ENCODE assay signal across 8 cellular contexts in the genomic region with DNA sequence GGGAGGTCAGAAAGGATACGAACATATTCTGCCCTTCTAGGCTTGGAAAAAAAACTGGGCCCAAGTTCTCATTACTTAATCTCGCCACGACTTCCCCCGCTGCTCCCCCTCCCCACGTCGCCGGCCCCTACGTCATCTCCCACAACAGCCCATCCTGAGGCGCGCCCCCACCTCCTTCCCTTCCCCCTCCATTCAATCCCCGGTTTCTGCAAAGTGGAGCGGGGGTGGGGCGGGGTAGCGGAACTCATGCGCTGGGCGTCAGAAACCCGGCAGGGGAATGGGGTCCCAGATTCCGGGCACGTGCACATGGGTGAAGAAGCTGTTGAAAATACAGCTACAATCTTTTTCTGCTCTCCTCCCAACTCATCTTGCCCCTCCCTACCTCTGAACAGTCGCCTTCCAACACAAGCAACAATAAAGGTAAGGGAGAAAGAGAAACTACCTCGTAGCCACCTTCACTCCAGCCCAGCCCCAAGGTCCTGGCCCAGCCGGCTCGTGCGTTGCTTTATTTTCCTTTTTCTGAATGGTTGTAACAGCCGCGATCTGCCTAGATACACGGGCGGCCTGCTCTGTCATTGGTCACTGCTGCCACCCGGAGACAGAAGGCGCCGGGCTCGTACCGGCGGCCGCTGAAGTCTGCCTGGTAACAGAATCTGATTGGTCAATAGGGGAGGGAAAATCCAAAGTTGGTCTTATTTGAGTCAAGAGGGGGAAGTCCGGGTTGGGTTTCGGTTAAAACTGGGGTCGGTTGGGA. TPM values are rescaled to one million over a fixed set of nuclear protein-coding genes. Genes with fewer than 3 reads are reported as not detected.
DNase-seq lines count a peak whose midpoint lies in the region; ATAC-seq and TF ChIP-seq lines count a peak whose summit lies in the region.

A gene (minus strand): TSS at position 484 of the 754 bp plus-strand sequence. CDS start 932 bp downstream, outside the sequence.

- peak within 1 kb of the TSS; percentile 94 for H2AFZ ChIP-seq in IMR-90 (replicated peaks; ENCODE audit: low read length, poor library complexity)

- peak within 1 kb of the TSS; percentile 66 for H3K27ac ChIP-seq in IMR-90 (ENCODE audit: insufficient read depth, low read length)

- peak within 1 kb of the TSS; percentile 76 for H2BK5ac ChIP-seq in IMR-90 (ENCODE audit: low read depth, low read length, poor library complexity, severe bottlenecking)

- POLR2A ChIA-PET in IMR-90 (lab: Charles Lee; ENCODE audit: unreplicated experiment), result no interaction called here

- H2AK5ac ChIP-seq in IMR-90 (ENCODE audit: low read depth, low read length), result peak within 1 kb of the TSS; percentile 57; the same call in 1 of the 2 replicates

- H4K91ac ChIP-seq in IMR-90 (ENCODE audit: insufficient read depth, low read depth, low read length), result peak within 1 kb of the TSS; percentile 88

- H2BK20ac ChIP-seq in IMR-90 (ENCODE audit: low read depth, low read length), result peak within 1 kb of the TSS; percentile 49

- H2BK15ac ChIP-seq in IMR-90 (ENCODE audit: low read depth, low read length), result peak within 1 kb of the TSS; percentile 80; the same call in 1 of the 3 replicates

- H2BK120ac ChIP-seq in IMR-90 (ENCODE audit: low read depth, low read length), result peak within 1 kb of the TSS; percentile 75

- H3K56ac ChIP-seq in IMR-90 (ENCODE audit: extremely low read depth, insufficient read depth, low read length), result peak within 1 kb of the TSS; percentile 94

- peak within 1 kb of the TSS; percentile 61; the same call in 1 of the 2 replicates for H3K23ac ChIP-seq in IMR-90 (ENCODE audit: low read depth, low read length)

- peak within 1 kb of the TSS; percentile 67 for H3K4me3 ChIP-seq in IMR-90 (ENCODE audit: insufficient read depth, low read depth, low read length)

- H3K9me1 ChIP-seq in IMR-90 (ENCODE audit: insufficient read depth, low read length), result peaks cover 10% of the 10 kb centered on the region

- no peaks in the 10 kb centered on the region for H3K9me3 ChIP-seq in IMR-90 (ENCODE audit: control insufficient read depth, insufficient read depth, low read length)

- CTCF ChIA-PET in IMR-90 (lab: Yijun Ruan, JAX), result no interaction called here

- peak within 1 kb of the TSS; percentile 77 for H3K4ac ChIP-seq in IMR-90 (ENCODE audit: low read depth, low read length)

- peak within 1 kb of the TSS; percentile 77 for H3K4me2 ChIP-seq in IMR-90 (ENCODE audit: low read depth, low read length)

- 0% methylated on average over 11 of the region's 38 CpGs; no CpG with 5 or more reads in 1 of the 2 experiments for WGBS in IMR-90 (ENCODE audit: extremely low coverage in 2 of 2, insufficient read length in 1 of 2), 2 experiments

- intact Hi-C loops in IMR-90 (cut with micrococcal nuclease), result loop anchor here (1.0 kb wide), 1 partner anchor 52 kb away; a partner anchor contains a TSS

- peak within 1 kb of the TSS; percentile 86 for H3K14ac ChIP-seq in IMR-90 (replicated peaks; ENCODE audit: low read depth, low read length)

- H3K4me1 ChIP-seq in IMR-90 (ENCODE audit: control insufficient read depth, insufficient read depth, low read length), result peaks cover 7% of the 10 kb centered on the region

- peak within 1 kb of the TSS; percentile 59 for H3K18ac ChIP-seq in IMR-90 (ENCODE audit: low read depth, low read length)

- peaks cover 23% of the 10 kb centered on the region for H3K36me3 ChIP-seq in IMR-90 (ENCODE audit: control insufficient read depth, insufficient read depth, low read length)

- TF ChIP-seq CTCF in IMR-90 (conservative IDR thresholded peaks at IDR 0.05; ENCODE audit: low read depth, low read length), result no peak

- H4K5ac ChIP-seq in IMR-90 (ENCODE audit: low read depth, low read length), result peak within 1 kb of the TSS; percentile 23

- TF ChIP-seq POLR2A in IMR-90 (IDR thresholded peaks at IDR 0.05; ENCODE audit: low read depth, low read length), result peak; percentile 73

- BruUV-seq in IMR-90 (replicated peaks; lab: Mats Ljungman, UMichigan), result no TSS peak

- peak within 1 kb of the TSS; percentile 92 for H2AK9ac ChIP-seq in IMR-90 (replicated peaks; ENCODE audit: low read depth, low read length, poor library complexity)

- H3K27me3 ChIP-seq in IMR-90 (ENCODE audit: control insufficient read depth, insufficient read depth, low read length), result no peaks in the 10 kb centered on the region

- peak within 1 kb of the TSS; percentile 81 to 96 for H4K8ac ChIP-seq in IMR-90 (ENCODE audit: low read depth in 2 of 2, low read length in 2 of 2)

- ATAC-seq in GM21528 (IDR thresholded peaks at IDR 0.05; ENCODE audit: low FRiP score, unreplicated experiment), result peak; percentile 90
- ATAC-seq in IMR-90 (ENCODE audit: low read depth), result peak; percentile 98

- dilution Hi-C loops in IMR-90 (cut with HindIII; ENCODE audit: low sequenced_read_pairs, unreplicated experiment), result no loop called here

- no peaks in the 10 kb centered on the region for H4K20me1 ChIP-seq in IMR-90 (ENCODE audit: insufficient read depth, low read length)

- H3K79me1 ChIP-seq in IMR-90 (ENCODE audit: low read depth in 1 of 2, low read length in 2 of 2), result peaks cover 12 to 22% of the 10 kb centered on the region in 2 experiments

- no peak for TF ChIP-seq RAD21 in IMR-90 (IDR thresholded peaks at IDR 0.05; ENCODE audit: low read length)

- peak; percentile 100 for DNase-seq in DMS 273 (lab: John Stamatoyannopoulos, UW; ENCODE audit: unreplicated experiment)
- peak; percentile 98 for DNase-seq in IMR-90
- DNase-seq in OCI-M1 (lab: John Stamatoyannopoulos, UW), result peak; percentile 100
- DNase-seq in activated T-cell treated with anti-CD3 and anti-CD28 coated beads for 24 hours (ENCODE audit: low read depth), result peak; percentile 90
- DNase-seq in epidermal melanocyte (ENCODE audit: insufficient read length, low spot score), result peak; percentile 87
- peak; percentile 91 for DNase-seq in middle frontal gyrus (ENCODE audit: extremely low spot score, low spot score)
- DNase-seq in stimulated activated CD8-positive, alpha-beta memory T cell treated with anti-CD3 and anti-CD28 coated beads, Interleukin-2, amount 100 ng/mL, for 48 hours (ENCODE audit: low read depth in 2 of 2), result peak; percentile 84

- in situ Hi-C loops in IMR-90 (cut with MboI; ENCODE audit: low sequenced_read_pairs), result no loop called here

- peak within 1 kb of the TSS; percentile 62 for H3K9ac ChIP-seq in IMR-90 (ENCODE audit: low read depth, low read length)

TF ChIP-seq in IMR-90, 13 proteins besides CTCF, POLR2A, EP300 and RAD21:
- peak; percentile 63; the same call in 1 of the 2 replicates for TF ChIP-seq MXI1 (IDR thresholded peaks at IDR 0.05; ENCODE audit: borderline replicate concordance, low read depth, low read length)
- TF ChIP-seq RFX5 (IDR thresholded peaks at IDR 0.05; ENCODE audit: low read depth, low read length), result peak; percentile 98
- TF ChIP-seq, protein P1, sequence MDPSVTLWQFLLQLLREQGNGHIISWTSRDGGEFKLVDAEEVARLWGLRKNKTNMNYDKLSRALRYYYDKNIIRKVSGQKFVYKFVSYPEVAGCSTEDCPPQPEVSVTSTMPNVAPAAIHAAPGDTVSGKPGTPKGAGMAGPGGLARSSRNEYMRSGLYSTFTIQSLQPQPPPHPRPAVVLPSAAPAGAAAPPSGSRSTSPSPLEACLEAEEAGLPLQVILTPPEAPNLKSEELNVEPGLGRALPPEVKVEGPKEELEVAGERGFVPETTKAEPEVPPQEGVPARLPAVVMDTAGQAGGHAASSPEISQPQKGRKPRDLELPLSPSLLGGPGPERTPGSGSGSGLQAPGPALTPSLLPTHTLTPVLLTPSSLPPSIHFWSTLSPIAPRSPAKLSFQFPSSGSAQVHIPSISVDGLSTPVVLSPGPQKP (IDR thresholded peaks at IDR 0.05; ENCODE audit: borderline replicate concordance, low read depth, low read length), result no peak
- no peak for TF ChIP-seq MAFK (IDR thresholded peaks at IDR 0.05; ENCODE audit: low read depth, low read length)
- 0 out of 2 replicates have a peak, but pooled peaks have one; percentile 9 for TF ChIP-seq CEBPB (IDR thresholded peaks at IDR 0.05; ENCODE audit: low read depth, low read length)
- TF ChIP-seq, protein P2, sequence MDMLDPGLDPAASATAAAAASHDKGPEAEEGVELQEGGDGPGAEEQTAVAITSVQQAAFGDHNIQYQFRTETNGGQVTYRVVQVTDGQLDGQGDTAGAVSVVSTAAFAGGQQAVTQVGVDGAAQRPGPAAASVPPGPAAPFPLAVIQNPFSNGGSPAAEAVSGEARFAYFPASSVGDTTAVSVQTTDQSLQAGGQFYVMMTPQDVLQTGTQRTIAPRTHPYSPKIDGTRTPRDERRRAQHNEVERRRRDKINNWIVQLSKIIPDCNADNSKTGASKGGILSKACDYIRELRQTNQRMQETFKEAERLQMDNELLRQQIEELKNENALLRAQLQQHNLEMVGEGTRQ (IDR thresholded peaks at IDR 0.05; ENCODE audit: low read depth, low read length), result 0 out of 2 replicates have a peak, but pooled peaks have one; percentile 1
- TF ChIP-seq SMC3 (IDR thresholded peaks at IDR 0.05; ENCODE audit: low read depth, low read length), result no peak
- TF ChIP-seq CHD1 (IDR thresholded peaks at IDR 0.05; ENCODE audit: low read depth, low read length), result peak; percentile 68; the same call in 1 of the 2 replicates
- TF ChIP-seq MAZ (IDR thresholded peaks at IDR 0.05; ENCODE audit: borderline replicate concordance, low read depth, low read length), result peak; percentile 90
- TF ChIP-seq BHLHE40 (IDR thresholded peaks at IDR 0.05; ENCODE audit: low read depth, low read length), result peak; percentile 90

RNA-seq across cellular contexts. Expression of the gene that starts here (rescaled TPM):
- 37.8 and 44.4 TPM in 2 replicates for total RNA-seq in IMR-90 (2012; rRNA removed)
- polyA plus RNA-seq in IMR-90 (2012; rRNA removed), result 26.8 and 29.3 TPM in 2 replicates
- polyA plus RNA-seq in IMR-90 (2012; cell fraction: cytosol; rRNA removed), result 17.7 and 36.9 TPM in 2 replicates
- polyA plus RNA-seq in IMR-90 (2012; cell fraction: nucleus; rRNA removed; ENCODE audit: low replicate concordance), result 74.2 and 105 TPM in 2 replicates

Comparison
In these comparisons a context has a peak if more than half of its experiments do, and no peak if none do; other contexts are left out.
1. Peak in every context shown above with its lines: DNase-seq, ATAC-seq, H3K4me3 ChIP-seq and H3K27ac ChIP-seq.